12 cellular contexts compared by ENCODE assay signal in genomic region chr3:23035927-23036640, GRCh38.
DNase-seq lines count a peak whose midpoint lies in the region; ATAC-seq, FAIRE-seq and TF ChIP-seq lines count a peak whose summit lies in the region.
"Had no signal": no experiment of that assay in that cellular context is flagged by ENCODE, and none has a peak within 500 bp of the region (broad histone marks: within the 10 kb centered on the region; RNA-seq: fewer than 3 reads in every experiment).

No MANE protein-coding gene starts in this region.

- H3K27me3 ChIP-seq in keratinocyte (ENCODE audit: control insufficient read depth, extremely low read depth, insufficient read depth, low read length), result no peaks in the 10 kb centered on the region
- H3K27me3 ChIP-seq in A673 (replicated peaks; ENCODE audit: insufficient read depth, low read depth, low read length, poor library complexity), result no peaks in the 10 kb centered on the region
- H3K27me3 ChIP-seq: gastrocnemius medialis had no signal

- H3K9me3 ChIP-seq in keratinocyte (ENCODE audit: control insufficient read depth, low read depth, low read length), result no peaks in the 10 kb centered on the region
- peaks cover 2% of the 10 kb centered on the region for H3K9me3 ChIP-seq in A673 (ENCODE audit: low read depth, low read length, poor library complexity, severe bottlenecking)
- H3K9me3 ChIP-seq: gastrocnemius medialis had no signal

- H3K4me2 ChIP-seq in keratinocyte (ENCODE audit: control insufficient read depth, extremely low read depth, insufficient read depth, low read depth, low read length), result peak overlapping the region; percentile 64

- CTCF ChIA-PET in A673 (lab: Charles Lee), result no interaction called here

- dilution Hi-C loops in keratinocyte (cut with MboI; ENCODE audit: extremely low pct_ligation_motif_present, low sequenced_read_pairs), result no loop called here

- POLR2A ChIA-PET in A673 (lab: Charles Lee; ENCODE audit: low non-redundant PET), result no interaction called here

- no peak for TF ChIP-seq CTCF in keratinocyte (optimal IDR thresholded peaks at IDR 0.05 in 1 of 3, IDR thresholded peaks at IDR 0.05 in 1 of 3, conservative IDR thresholded peaks at IDR 0.05 in 1 of 3; ENCODE audit: extremely low read depth in 1 of 3, insufficient read depth in 2 of 3, low read length in 3 of 3)
- no peak for TF ChIP-seq CTCF in A673 (conservative IDR thresholded peaks at IDR 0.05; ENCODE audit: low read depth, low read length)

- no peak for ATAC-seq in Right ventricle myocardium inferior
- ATAC-seq: gastrocnemius medialis had no signal

- H3K36me3 ChIP-seq in keratinocyte (ENCODE audit: control insufficient read depth in 2 of 2, extremely low read depth in 1 of 2, insufficient read depth in 2 of 2, low read length in 2 of 2) (no peaks in the 10 kb centered on the region), A673 (ENCODE audit: insufficient read depth, low read length, poor library complexity, severe bottlenecking) (no peaks in the 10 kb centered on the region)
- H3K36me3 ChIP-seq: gastrocnemius medialis, thoracic aorta had no signal

- BruUV-seq in A673 (replicated peaks; lab: Mats Ljungman, UMichigan), result no TSS peak

- no peak overlapping the region for H3K9ac ChIP-seq in keratinocyte (ENCODE audit: control insufficient read depth, extremely low read depth, insufficient read depth, low read length)

- peak overlapping the region; percentile 87 for H2AFZ ChIP-seq in keratinocyte (ENCODE audit: control insufficient read depth, low read length)

- H4K20me1 ChIP-seq in keratinocyte (ENCODE audit: control insufficient read depth, extremely low read depth, insufficient read depth, low read length), result no peaks in the 10 kb centered on the region

- H3K4me1 ChIP-seq in keratinocyte (ENCODE audit: control insufficient read depth, extremely low read depth, insufficient read depth, low read length) (peaks cover 7% of the 10 kb centered on the region), A673 (ENCODE audit: insufficient read depth, low read length, poor library complexity, severe bottlenecking) (no peaks in the 10 kb centered on the region)

- no peaks in the 10 kb centered on the region for H3K9me1 ChIP-seq in keratinocyte (ENCODE audit: control insufficient read depth, extremely low read depth, insufficient read depth, low read length)

- H3K79me2 ChIP-seq in keratinocyte (ENCODE audit: control insufficient read depth, insufficient read depth, low read length), result no peaks in the 10 kb centered on the region

- H3K27ac ChIP-seq in keratinocyte (ENCODE audit: control insufficient read depth, insufficient read depth, low read length) (no peak overlapping the region), A673 (ENCODE audit: low read depth, low read length, poor library complexity, severe bottlenecking) (no peak overlapping the region)
- H3K27ac ChIP-seq: gastrocnemius medialis, thoracic aorta had no signal

- DNase-seq in Right ventricle myocardium inferior (ENCODE audit: missing footprints) (peak; percentile 55), cardiac septum (ENCODE audit: low spot score) (no peak), NCI-H748 (lab: John Stamatoyannopoulos, UW; ENCODE audit: unreplicated experiment) (peak; percentile 89), keratinocyte (ENCODE audit: low read depth, low spot score) (no peak), A673 (ENCODE audit: low spot score) (no peak), NCI-H1105 (lab: John Stamatoyannopoulos, UW) (no peak), SKM-1 treated with dmso at 0.1 percent for 144 hours (lab: John Stamatoyannopoulos, UW; ENCODE audit: unreplicated experiment) (no peak), iPS-NIHi7 (ENCODE audit: extremely low spot score) (no peak)
- DNase-seq: activated CD4-positive, alpha-beta T cell treated with anti-CD3 and anti-CD28 coated beads, Interleukin-2, amount 50 U/mL, for 48 hours; C1 segment of cervical spinal cord; gastrocnemius medialis had no signal

- intact Hi-C loops in Right ventricle myocardium inferior (cut with DNase I) (no loop called here), cardiac septum (cut with DNase I) (no loop called here), A673 (cut with micrococcal nuclease; ENCODE audit: unreplicated experiment) (no loop called here)

- H3K4me3 ChIP-seq in keratinocyte (ENCODE audit: control insufficient read depth in 2 of 3, extremely low read depth in 1 of 3, insufficient read depth in 2 of 3, low read depth in 1 of 3, low read length in 3 of 3) (peak overlapping the region in 2 of 3 experiments; percentile 16 to 38), A673 (ENCODE audit: low read depth, low read length, poor library complexity, severe bottlenecking) (no peak overlapping the region)
- H3K4me3 ChIP-seq: gastrocnemius medialis had no signal

- FAIRE-seq in keratinocyte (lab: Jason Lieb, UNC), result peak; percentile 51

Comparison
In these comparisons a context has a peak if more than half of its experiments do, and no peak if none do; other contexts are left out.
1. DNase-seq: peak in Right ventricle myocardium inferior (single experiment) and NCI-H748 (single experiment); none in cardiac septum (single experiment), keratinocyte (single experiment), A673 (single experiment), NCI-H1105 (single experiment), SKM-1 treated with dmso at 0.1 percent for 144 hours (single experiment) and iPS-NIHi7 (single experiment).